7 cellular contexts compared by ENCODE assay signal in genomic region chr12:132686831-132687210, GRCh38. TPM values are rescaled to one million over a fixed set of nuclear protein-coding genes. Genes with fewer than 3 reads are reported as not detected.
DNase-seq lines count a peak whose midpoint lies in the region; ATAC-seq, FAIRE-seq and TF ChIP-seq lines count a peak whose summit lies in the region.

No MANE protein-coding gene starts in this region.

- H3K27me3 ChIP-seq in NT2/D1 (ENCODE audit: insufficient read depth, insufficient read length) (peaks cover 19% of the 10 kb centered on the region), H1 (replicated peaks in 1 of 4; ENCODE audit: control insufficient read depth in 3 of 4, extremely low read depth in 1 of 4, insufficient read depth in 3 of 4, low read length in 3 of 4) (peaks cover 2 to 9% (median 6%) of the 10 kb centered on the region in 4 experiments; a peak in 6 of 7 replicates), neuron (ENCODE audit: insufficient read depth, low read length) (no peaks in the 10 kb centered on the region)

- FAIRE-seq in H1 (lab: Jason Lieb, UNC), result no peak

- H3K27ac ChIP-seq in H1 (ENCODE audit: low read depth, low read length), result peak overlapping the region; percentile 89; the same call in 1 of the 2 replicates

- no peak overlapping the region for H2AK5ac ChIP-seq in H1 (ENCODE audit: low read depth, low read length)

- H3K36me3 ChIP-seq in NT2/D1 (ENCODE audit: insufficient read depth, insufficient read length, low read length) (peaks cover 25% of the 10 kb centered on the region), H1 (ENCODE audit: control insufficient read depth in 2 of 4, insufficient read depth in 4 of 4, low read length in 3 of 4) (peaks cover 0 to 8% (median 0%) of the 10 kb centered on the region in 4 experiments; a peak in 3 of 8 replicates), neuron (ENCODE audit: insufficient read depth, low read length) (peaks cover 16% of the 10 kb centered on the region)

- peak overlapping the region; percentile 79 for H3K4me3 ChIP-seq in NT2/D1 (ENCODE audit: insufficient read length, low read depth)
- peak overlapping the region; percentile 59 to 88 (median 66) for H3K4me3 ChIP-seq in H1 (ENCODE audit: extremely low read depth in 1 of 4, insufficient read depth in 2 of 4, low read depth in 3 of 4, low read length in 4 of 4)
- peak overlapping the region; percentile 88 for H3K4me3 ChIP-seq in neuron (ENCODE audit: low read length)

- TF ChIP-seq CTCF in H1 (IDR thresholded peaks at IDR 0.05; ENCODE audit: control extremely low read depth in 1 of 3, insufficient read depth in 1 of 3, low read depth in 1 of 3, low read length in 3 of 3), result no peak

- peaks cover 7% of the 10 kb centered on the region for H3K79me1 ChIP-seq in H1 (ENCODE audit: low read depth, low read length)

- H3K79me2 ChIP-seq in H1 (ENCODE audit: control insufficient read depth in 1 of 2, insufficient read depth in 2 of 2, low read length in 2 of 2), result peaks cover 22 to 43% of the 10 kb centered on the region in 2 experiments

- TF ChIP-seq EP300 in H1 (IDR thresholded peaks at IDR 0.05; ENCODE audit: borderline replicate concordance in 1 of 2, low read depth in 2 of 2, low read length in 2 of 2), result no peak

- no peaks in the 10 kb centered on the region for H3K9me3 ChIP-seq in NT2/D1 (ENCODE audit: insufficient read depth, low read length)
- no peaks in the 10 kb centered on the region for H3K9me3 ChIP-seq in H1 (ENCODE audit: insufficient read depth in 2 of 2, low read depth in 1 of 2, low read length in 1 of 2)
- peaks cover 8% of the 10 kb centered on the region for H3K9me3 ChIP-seq in neuron (ENCODE audit: low read length)

- TF ChIP-seq RAD21 in H1 (IDR thresholded peaks at IDR 0.05 in 1 of 2, conservative IDR thresholded peaks at IDR 0.05 in 1 of 2; ENCODE audit: low read depth in 2 of 2, low read length in 2 of 2), result no peak

- H3K23me2 ChIP-seq in H1 (ENCODE audit: low read depth, low read length), result no peaks in the 10 kb centered on the region; the same call in 1 of the 2 replicates

- no peak overlapping the region for H2BK20ac ChIP-seq in H1 (ENCODE audit: low read length)

- no peak overlapping the region for H3K18ac ChIP-seq in H1 (ENCODE audit: extremely low read depth, low read length)

- H2BK15ac ChIP-seq in H1 (ENCODE audit: low read length), result no peak overlapping the region

- peak overlapping the region; percentile 33 to 61; a peak in 3 of 4 replicates for H3K4me2 ChIP-seq in H1 (ENCODE audit: insufficient read depth in 1 of 2, low read depth in 2 of 2, low read length in 2 of 2)

- H3K56ac ChIP-seq in H1 (replicated peaks; ENCODE audit: insufficient read length, low read depth, low read length), result no peak overlapping the region

- peak overlapping the region; percentile 43 for H4K5ac ChIP-seq in H1 (ENCODE audit: insufficient read length, low read depth, low read length)

- peak overlapping the region; percentile 99; the same call in 1 of the 2 replicates for H4K8ac ChIP-seq in H1 (ENCODE audit: extremely low read depth, insufficient read depth, low read length)

- 1% methylated on average over 23 of the region's 55 CpGs; no CpG with 5 or more reads in 1 of the 2 experiments for WGBS in H1 (ENCODE audit: extremely low coverage in 1 of 2, insufficient coverage in 1 of 2, insufficient read length in 1 of 2, insufficient replicate concordance in 2 of 2, low coverage in 1 of 2, low lambda C conversion rate in 2 of 2, missing lambda C conversion rate in 1 of 2), 2 experiments

- H3K4me1 ChIP-seq in NT2/D1 (ENCODE audit: insufficient read depth, insufficient read length), result no peaks in the 10 kb centered on the region
- H3K4me1 ChIP-seq in H1 (replicated peaks in 1 of 4; ENCODE audit: control insufficient read depth in 3 of 4, insufficient read depth in 4 of 4, low read length in 3 of 4), result peaks cover 0 to 2% (median 0%) of the 10 kb centered on the region in 4 experiments; a peak in 1 of 7 replicates
- peaks cover 11% of the 10 kb centered on the region for H3K4me1 ChIP-seq in neuron (ENCODE audit: insufficient read depth, low read length)

- no peak for TF ChIP-seq POLR2A in H1 (IDR thresholded peaks at IDR 0.05; ENCODE audit: control extremely low read depth in 1 of 2, low read depth in 2 of 2, low read length in 2 of 2)

- no peak overlapping the region for H3K14ac ChIP-seq in H1 (ENCODE audit: insufficient read length)

- H3K9ac ChIP-seq in NT2/D1 (ENCODE audit: insufficient read length, low read depth), result peak overlapping the region; percentile 85
- H3K9ac ChIP-seq in H1 (replicated peaks in 1 of 4; ENCODE audit: extremely low read depth in 1 of 4, low read depth in 3 of 4, low read length in 3 of 4), result peak overlapping the region; percentile 38 to 99 (median 80)

- H2BK120ac ChIP-seq in H1 (replicated peaks; ENCODE audit: low read depth, low read length), result no peak overlapping the region

- H2AFZ ChIP-seq in H1 (ENCODE audit: low read length) (no peak overlapping the region), neuron (ENCODE audit: low read depth, low read length) (peak overlapping the region; percentile 75)

- ATAC-seq in GM18511 (IDR thresholded peaks at IDR 0.05; ENCODE audit: unreplicated experiment), result peak; percentile 49

- no peak overlapping the region for H2BK12ac ChIP-seq in H1 (ENCODE audit: low read depth, low read length)

- H4K91ac ChIP-seq in H1 (replicated peaks; ENCODE audit: insufficient read length, low read length), result no peak overlapping the region

- CTCF ChIA-PET in H1 (lab: Charles Lee; ENCODE audit: partially characterized antibody), result no interaction called here

- H3K23ac ChIP-seq in H1 (ENCODE audit: insufficient read length), result no peak overlapping the region

- H2BK5ac ChIP-seq in H1 (ENCODE audit: low read depth, low read length), result no peak overlapping the region

- no peak overlapping the region for H3K4ac ChIP-seq in H1 (replicated peaks; ENCODE audit: insufficient read length, low read depth, low read length)

- DNase-seq in HCEC 1CT (peak; percentile 17), NT2/D1 (ENCODE audit: low read depth, low spot score) (no peak), H1 (ENCODE audit: low read depth in 1 of 2, low spot score in 2 of 2) (no peak), T-helper 9 cell (no peak), inferior parietal cortex (ENCODE audit: extremely low spot score) (no peak)

- POLR2A ChIA-PET in H1 (lab: Charles Lee; ENCODE audit: partially characterized antibody), result interaction anchor here (0.6 to 2.6 kb wide), 4 partner anchors 24 to 218 kb away, joined by 3 to 10 read pairs (median 4); partner anchors contain the start of gene PGAM5

- peaks cover 11 to 16% of the 10 kb centered on the region in 2 experiments for H4K20me1 ChIP-seq in H1 (replicated peaks in 1 of 2; ENCODE audit: control insufficient read depth in 1 of 2, insufficient read depth in 2 of 2, low read length in 2 of 2)

TF ChIP-seq in H1, 55 proteins besides CTCF, POLR2A, EP300 and RAD21:
- no peak for TF ChIP-seq RNF2 (IDR thresholded peaks at IDR 0.05; ENCODE audit: borderline replicate concordance, low read depth, low read length, missing control alignments, poor library complexity, severe bottlenecking)
- TF ChIP-seq ASH2L (IDR thresholded peaks at IDR 0.05; ENCODE audit: low read length), result peak; percentile 33
TF ChIP-seq in H1: peak in this region for 1.

RNA-seq across cellular contexts. Expression of gene POLE, which starts 0.3 kb away (rescaled TPM):
- total RNA-seq in H1 (2021; fragmentation: NEBNext Ultra II Directional; extraction: Animal tissue kit (Norgen Biotek cat#: 25700)), result 111 and 115 TPM in 2 replicates
- polyA plus RNA-seq in H1 (2011; rRNA removed), result 59.7 and 93.1 TPM in 2 replicates
- 59.2 TPM for polyA plus RNA-seq in H1 (2011; cell fraction: cytosol; rRNA removed)
- 567 TPM for polyA plus RNA-seq in H1 (2011; cell fraction: nucleus; rRNA removed)
- 107 to 133 TPM (median 124 TPM) in 4 replicates for polyA plus RNA-seq in H1 (2012, experiment 1 of 2)
- 41.3 TPM for polyA plus RNA-seq in H1 (2012, experiment 2 of 2)
- 59.4 TPM for polyA plus RNA-seq in H1 (2013, experiment 1 of 2)
- 46.8 TPM for polyA plus RNA-seq in H1 (2013, experiment 2 of 2)
- 173 and 242 TPM in 2 replicates for polyA minus RNA-seq in H1 (2011; rRNA and poly(A)+ RNA removed)
- polyA minus RNA-seq in H1 (2011; cell fraction: cytosol; rRNA and poly(A)+ RNA removed), result 96.7 TPM
- 282 TPM for polyA minus RNA-seq in H1 (2011; cell fraction: nucleus; rRNA and poly(A)+ RNA removed)

RNA-seq across cellular contexts. Expression of gene PXMP2, which starts 0.6 kb away (rescaled TPM):
- total RNA-seq in H1 (2021; fragmentation: NEBNext Ultra II Directional; extraction: Animal tissue kit (Norgen Biotek cat#: 25700)), result 15.1 and 17.5 TPM in 2 replicates
- polyA plus RNA-seq in H1 (2011; rRNA removed), result 13.8 and 19.5 TPM in 2 replicates
- 19.4 TPM for polyA plus RNA-seq in H1 (2011; cell fraction: cytosol; rRNA removed)
- polyA plus RNA-seq in H1 (2011; cell fraction: nucleus; rRNA removed), result 13.6 TPM
- 13.2 to 18.6 TPM (median 17.0 TPM) in 4 replicates for polyA plus RNA-seq in H1 (2012, experiment 1 of 2)
- polyA plus RNA-seq in H1 (2012, experiment 2 of 2), result 22.3 TPM
- 16.5 TPM for polyA plus RNA-seq in H1 (2013, experiment 1 of 2)
- polyA plus RNA-seq in H1 (2013, experiment 2 of 2), result 16.9 TPM
- polyA minus RNA-seq in H1 (2011; rRNA and poly(A)+ RNA removed), result 5.6 and 11.0 TPM in 2 replicates
- polyA minus RNA-seq in H1 (2011; cell fraction: cytosol; rRNA and poly(A)+ RNA removed), result 5.2 TPM
- 6.8 TPM for polyA minus RNA-seq in H1 (2011; cell fraction: nucleus; rRNA and poly(A)+ RNA removed)

RNA-seq across cellular contexts. Expression of gene PGAM5, which starts 23.8 kb away (rescaled TPM):
- total RNA-seq in H1 (2021; fragmentation: NEBNext Ultra II Directional; extraction: Animal tissue kit (Norgen Biotek cat#: 25700)), result 84.0 and 92.7 TPM in 2 replicates
- polyA plus RNA-seq in H1 (2011; rRNA removed), result 66.4 and 78.7 TPM in 2 replicates
- polyA plus RNA-seq in H1 (2011; cell fraction: cytosol; rRNA removed), result 50.9 TPM
- 51.6 TPM for polyA plus RNA-seq in H1 (2011; cell fraction: nucleus; rRNA removed)
- polyA plus RNA-seq in H1 (2012, experiment 1 of 2), result 61.6 to 68.8 TPM (median 64.8 TPM) in 4 replicates
- polyA plus RNA-seq in H1 (2012, experiment 2 of 2), result 77.5 TPM
- polyA plus RNA-seq in H1 (2013, experiment 1 of 2), result 38.2 TPM
- 39.3 TPM for polyA plus RNA-seq in H1 (2013, experiment 2 of 2)
- 70.8 and 98.9 TPM in 2 replicates for polyA minus RNA-seq in H1 (2011; rRNA and poly(A)+ RNA removed)
- polyA minus RNA-seq in H1 (2011; cell fraction: cytosol; rRNA and poly(A)+ RNA removed), result 86.2 TPM
- 29.8 TPM for polyA minus RNA-seq in H1 (2011; cell fraction: nucleus; rRNA and poly(A)+ RNA removed)
